Comparison of ENCODE assay signal across 20 cellular contexts in the genomic region with DNA sequence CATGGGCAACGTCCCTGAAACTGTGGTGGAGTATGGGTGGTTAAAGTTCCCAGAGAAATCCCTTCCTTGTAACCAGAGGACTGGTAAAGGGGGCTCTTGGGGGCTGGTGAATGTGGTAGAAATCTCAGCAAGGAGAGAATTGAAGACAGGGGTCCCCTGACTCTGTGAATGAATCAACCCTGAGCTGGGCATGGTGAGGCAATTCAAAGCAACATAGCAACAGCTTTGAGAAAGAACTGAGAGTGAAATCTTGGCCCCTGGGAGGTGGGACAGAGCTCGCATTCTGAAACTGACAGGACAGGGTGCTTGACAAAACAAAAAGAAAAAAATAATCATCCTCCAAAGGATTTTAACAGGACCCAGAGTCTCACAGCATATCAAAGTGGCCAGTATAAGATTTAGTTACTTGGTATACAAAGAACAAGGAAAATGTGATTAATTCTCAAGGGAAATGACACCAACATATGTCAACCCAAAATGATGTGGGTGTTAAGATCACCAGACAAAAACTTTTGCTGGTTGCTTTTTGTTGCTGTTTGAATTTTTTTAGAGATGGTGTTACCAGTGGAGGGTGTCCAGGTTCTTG. TPM values are rescaled to one million over a fixed set of nuclear protein-coding genes. Genes with fewer than 3 reads are reported as not detected.
DNase-seq lines count a peak whose midpoint lies in the region; ATAC-seq, FAIRE-seq and TF ChIP-seq lines count a peak whose summit lies in the region.
"Had no signal": no experiment of that assay in that cellular context is flagged by ENCODE, and none has a peak within 500 bp of the region (broad histone marks: within the 10 kb centered on the region; RNA-seq: fewer than 3 reads in every experiment).

No MANE protein-coding gene starts in this region.

- H3K4me3 ChIP-seq in astrocyte (ENCODE audit: insufficient read depth, low read depth, low read length): no peak overlapping the region
- H3K4me3 ChIP-seq: MG63 had no signal

- H3K9me3 ChIP-seq in astrocyte (ENCODE audit: insufficient read depth, low read depth, low read length): peaks cover 20% of the 10 kb centered on the region

- no peak overlapping the region for H3K9ac ChIP-seq in astrocyte (ENCODE audit: low read length)

- no peak for DNase-seq in activated T-cell treated with anti-CD3 and anti-CD28 coated beads, Interleukin-2, amount 50 U/mL, for 4 hours
- DNase-seq in activated T-cell treated with anti-CD3 and anti-CD28 coated beads for 4 hours (no peak), astrocyte (ENCODE audit: low read depth) (no peak), left lobe of liver (ENCODE audit: low spot score) (no peak), NCI-H1930 (lab: John Stamatoyannopoulos, UW) (no peak), nephron progenitor cell (no peak)
- DNase-seq in activated T-helper 1 cell treated with anti-CD3 and anti-CD28 coated beads, Interleukin-12 subunit alpha, Interleukin-12 subunit beta, Interleukin-2, Interleukin-4 antibody, amounts not matched to agents 30 ng/mL and 10 ng/mL and 1 ng/mL, durations not matched to agents 14 hours and 24 hours and 36 hours (ENCODE audit: low spot score): no peak
- no peak for DNase-seq in stimulated activated effector memory CD8-positive, alpha-beta T cell treated with anti-CD3 and anti-CD28 coated beads, Interleukin-12 subunit alpha, Interleukin-12 subunit beta, amount 100 ng/mL, for 72 hours (ENCODE audit: low spot score in 2 of 2)
- DNase-seq: Caco-2; CD4-positive, CD25-positive, alpha-beta regulatory T cell; DMS153; H7; IMR-90; Karpas-422; MG63; NCI-H1092; NCI-H1694; NCI-H2107; NCI-H2227 treated with DMSO at 0.1 percent for 48 hours; NCI-H524 treated with DMSO at 0.1 percent for 48 hours had no signal

- intact Hi-C loops in activated T-helper 1 cell treated with anti-CD3 and anti-CD28 coated beads, Interleukin-12 subunit alpha, Interleukin-12 subunit beta, Interleukin-2, Interleukin-4 antibody, amounts not matched to agents 30 ng/mL and 10 ng/mL and 1 ng/mL, durations not matched to agents 14 hours and 24 hours and 36 hours (cut with micrococcal nuclease): no loop called here

- H3K36me3 ChIP-seq in astrocyte (ENCODE audit: insufficient read depth, low read length): no peaks in the 10 kb centered on the region
- H3K36me3 ChIP-seq: MG63 had no signal

- H3K9me3 Mint-ChIP-seq in activated T-cell treated with anti-CD3 and anti-CD28 coated beads, Interleukin-2, amount 50 U/mL, for 4 hours: peaks cover 19% of the 10 kb centered on the region
- peaks cover 31% of the 10 kb centered on the region for H3K9me3 Mint-ChIP-seq in activated T-helper 1 cell treated with anti-CD3 and anti-CD28 coated beads, Interleukin-12 subunit alpha, Interleukin-12 subunit beta, Interleukin-2, Interleukin-4 antibody, amounts not matched to agents 30 ng/mL and 10 ng/mL and 1 ng/mL, durations not matched to agents 14 hours and 24 hours and 36 hours
- peaks cover 26% of the 10 kb centered on the region for H3K9me3 Mint-ChIP-seq in astrocyte (ENCODE audit: unreplicated experiment)
- peaks cover 11% of the 10 kb centered on the region for H3K9me3 Mint-ChIP-seq in stimulated activated effector memory CD8-positive, alpha-beta T cell treated with anti-CD3 and anti-CD28 coated beads, Interleukin-12 subunit alpha, Interleukin-12 subunit beta, amount 100 ng/mL, for 72 hours
- H3K9me3 Mint-ChIP-seq in nephron progenitor cell: peaks cover 52% of the 10 kb centered on the region

- H3K36me3 Mint-ChIP-seq in activated T-cell treated with anti-CD3 and anti-CD28 coated beads, Interleukin-2, amount 50 U/mL, for 4 hours (ENCODE audit: insufficient read depth): peaks cover 2% of the 10 kb centered on the region
- H3K36me3 Mint-ChIP-seq in activated T-helper 1 cell treated with anti-CD3 and anti-CD28 coated beads, Interleukin-12 subunit alpha, Interleukin-12 subunit beta, Interleukin-2, Interleukin-4 antibody, amounts not matched to agents 30 ng/mL and 10 ng/mL and 1 ng/mL, durations not matched to agents 14 hours and 24 hours and 36 hours (ENCODE audit: low read depth): peaks cover 3% of the 10 kb centered on the region
- peaks cover 7% of the 10 kb centered on the region for H3K36me3 Mint-ChIP-seq in astrocyte (ENCODE audit: low read depth, unreplicated experiment)
- no peaks in the 10 kb centered on the region for H3K36me3 Mint-ChIP-seq in stimulated activated effector memory CD8-positive, alpha-beta T cell treated with anti-CD3 and anti-CD28 coated beads, Interleukin-12 subunit alpha, Interleukin-12 subunit beta, amount 100 ng/mL, for 72 hours
- peaks cover 16% of the 10 kb centered on the region for H3K36me3 Mint-ChIP-seq in nephron progenitor cell (ENCODE audit: low read depth)

- peaks cover 22% of the 10 kb centered on the region for H3K4me1 Mint-ChIP-seq in activated T-cell treated with anti-CD3 and anti-CD28 coated beads, Interleukin-2, amount 50 U/mL, for 4 hours (ENCODE audit: low read depth)
- peaks cover 11% of the 10 kb centered on the region for H3K4me1 Mint-ChIP-seq in activated T-helper 1 cell treated with anti-CD3 and anti-CD28 coated beads, Interleukin-12 subunit alpha, Interleukin-12 subunit beta, Interleukin-2, Interleukin-4 antibody, amounts not matched to agents 30 ng/mL and 10 ng/mL and 1 ng/mL, durations not matched to agents 14 hours and 24 hours and 36 hours (ENCODE audit: low read depth)
- no peaks in the 10 kb centered on the region for H3K4me1 Mint-ChIP-seq in astrocyte (ENCODE audit: low read depth, unreplicated experiment)
- H3K4me1 Mint-ChIP-seq in stimulated activated effector memory CD8-positive, alpha-beta T cell treated with anti-CD3 and anti-CD28 coated beads, Interleukin-12 subunit alpha, Interleukin-12 subunit beta, amount 100 ng/mL, for 72 hours: peaks cover 10% of the 10 kb centered on the region
- no peaks in the 10 kb centered on the region for H3K4me1 Mint-ChIP-seq in nephron progenitor cell

- H3K4me1 ChIP-seq in astrocyte (ENCODE audit: insufficient read depth, low read length): no peaks in the 10 kb centered on the region
- H3K4me1 ChIP-seq: Caco-2 had no signal

- H4K20me1 ChIP-seq in astrocyte (ENCODE audit: insufficient read depth, low read length): no peaks in the 10 kb centered on the region

- no peaks in the 10 kb centered on the region for H3K79me2 ChIP-seq in astrocyte (ENCODE audit: insufficient read depth, low read length)

- H3K4me3 Mint-ChIP-seq in activated T-cell treated with anti-CD3 and anti-CD28 coated beads, Interleukin-2, amount 50 U/mL, for 4 hours: no peak overlapping the region
- H3K4me3 Mint-ChIP-seq in activated T-helper 1 cell treated with anti-CD3 and anti-CD28 coated beads, Interleukin-12 subunit alpha, Interleukin-12 subunit beta, Interleukin-2, Interleukin-4 antibody, amounts not matched to agents 30 ng/mL and 10 ng/mL and 1 ng/mL, durations not matched to agents 14 hours and 24 hours and 36 hours: no peak overlapping the region
- H3K4me3 Mint-ChIP-seq in astrocyte (ENCODE audit: unreplicated experiment): peak overlapping the region; percentile 20
- H3K4me3 Mint-ChIP-seq in stimulated activated effector memory CD8-positive, alpha-beta T cell treated with anti-CD3 and anti-CD28 coated beads, Interleukin-12 subunit alpha, Interleukin-12 subunit beta, amount 100 ng/mL, for 72 hours: no peak overlapping the region
- no peak overlapping the region for H3K4me3 Mint-ChIP-seq in nephron progenitor cell
- H3K4me3 Mint-ChIP-seq: CD4-positive, CD25-positive, alpha-beta regulatory T cell had no signal

- H3K27me3 ChIP-seq in astrocyte (ENCODE audit: insufficient read depth, low read length): peaks cover 2% of the 10 kb centered on the region

- peak overlapping the region; percentile 61 for H3K27ac Mint-ChIP-seq in activated T-helper 1 cell treated with anti-CD3 and anti-CD28 coated beads, Interleukin-12 subunit alpha, Interleukin-12 subunit beta, Interleukin-2, Interleukin-4 antibody, amounts not matched to agents 30 ng/mL and 10 ng/mL and 1 ng/mL, durations not matched to agents 14 hours and 24 hours and 36 hours
- H3K27ac Mint-ChIP-seq in astrocyte (ENCODE audit: unreplicated experiment) (no peak overlapping the region), nephron progenitor cell (no peak overlapping the region)
- peak overlapping the region; percentile 78 for H3K27ac Mint-ChIP-seq in stimulated activated effector memory CD8-positive, alpha-beta T cell treated with anti-CD3 and anti-CD28 coated beads, Interleukin-12 subunit alpha, Interleukin-12 subunit beta, amount 100 ng/mL, for 72 hours

- no peak for FAIRE-seq in astrocyte (lab: Jason Lieb, UNC)

- H3K27ac ChIP-seq in astrocyte (ENCODE audit: low read depth, low read length): no peak overlapping the region

- H3K27me3 Mint-ChIP-seq in activated T-cell treated with anti-CD3 and anti-CD28 coated beads, Interleukin-2, amount 50 U/mL, for 4 hours (ENCODE audit: low read depth): no peaks in the 10 kb centered on the region
- peaks cover 11% of the 10 kb centered on the region for H3K27me3 Mint-ChIP-seq in activated T-helper 1 cell treated with anti-CD3 and anti-CD28 coated beads, Interleukin-12 subunit alpha, Interleukin-12 subunit beta, Interleukin-2, Interleukin-4 antibody, amounts not matched to agents 30 ng/mL and 10 ng/mL and 1 ng/mL, durations not matched to agents 14 hours and 24 hours and 36 hours (ENCODE audit: insufficient read depth)
- H3K27me3 Mint-ChIP-seq in astrocyte (ENCODE audit: low read depth, unreplicated experiment) (peaks cover 41% of the 10 kb centered on the region), nephron progenitor cell (ENCODE audit: low read depth, poor library complexity) (peaks cover 26% of the 10 kb centered on the region)

- H3K4me2 ChIP-seq in astrocyte (ENCODE audit: low read length): no peak overlapping the region

- TF ChIP-seq CTCF in astrocyte (IDR thresholded peaks at IDR 0.05; ENCODE audit: insufficient read depth, low read depth, low read length) (no peak), nephron progenitor cell (IDR thresholded peaks at IDR 0.05) (no peak)

- H2AFZ ChIP-seq in astrocyte (ENCODE audit: low read depth, low read length): no peak overlapping the region

- peak; percentile 76 to 78 for ATAC-seq in activated T-cell treated with anti-CD3 and anti-CD28 coated beads, Interleukin-2, amount 50 U/mL, for 4 hours
- peak; percentile 81 for ATAC-seq in stimulated activated effector memory CD8-positive, alpha-beta T cell treated with anti-CD3 and anti-CD28 coated beads, Interleukin-12 subunit alpha, Interleukin-12 subunit beta, amount 100 ng/mL, for 72 hours
- ATAC-seq in left lobe of liver: no peak

RNA-seq across cellular contexts. Expression of a gene that starts 11.7 kb away (rescaled TPM):
- total RNA-seq in activated T-cell treated with anti-CD3 and anti-CD28 coated beads, Interleukin-2, amount 50 U/mL, for 4 hours: 100 to 1,000 TPM in 1 of 3 donors, 10 to 100 TPM in 2; 87.0 to 107 (median 93.4) TPM
- total RNA-seq in activated T-helper 1 cell treated with anti-CD3 and anti-CD28 coated beads, Interleukin-12 subunit alpha, Interleukin-12 subunit beta, Interleukin-2, Interleukin-4 antibody, amounts not matched to agents 30 ng/mL and 10 ng/mL and 1 ng/mL, durations not matched to agents 14 hours and 24 hours and 36 hours: 86.9 and 88.6 TPM in 2 replicates
- total RNA-seq in astrocyte: 72.7 and 83.5 TPM in 2 replicates
- total RNA-seq in left lobe of liver: 32.2 TPM

RNA-seq across cellular contexts. Expression of a gene that starts 28.0 kb away (rescaled TPM):
- 100 to 1,000 TPM; 138 to 144 (median 140) TPM for total RNA-seq in activated T-cell treated with anti-CD3 and anti-CD28 coated beads, Interleukin-2, amount 50 U/mL, for 4 hours
- total RNA-seq in activated T-helper 1 cell treated with anti-CD3 and anti-CD28 coated beads, Interleukin-12 subunit alpha, Interleukin-12 subunit beta, Interleukin-2, Interleukin-4 antibody, amounts not matched to agents 30 ng/mL and 10 ng/mL and 1 ng/mL, durations not matched to agents 14 hours and 24 hours and 36 hours: 137 and 151 TPM in 2 replicates
- total RNA-seq in astrocyte (63.8 and 74.5 TPM in 2 replicates), left lobe of liver (43.4 TPM)

RNA-seq across cellular contexts. Expression of a gene that starts 43.9 kb away (rescaled TPM):
- total RNA-seq in activated T-cell treated with anti-CD3 and anti-CD28 coated beads, Interleukin-2, amount 50 U/mL, for 4 hours: 10 to 100 TPM; 33.8 to 37.6 (median 34.6) TPM
- total RNA-seq in activated T-helper 1 cell treated with anti-CD3 and anti-CD28 coated beads, Interleukin-12 subunit alpha, Interleukin-12 subunit beta, Interleukin-2, Interleukin-4 antibody, amounts not matched to agents 30 ng/mL and 10 ng/mL and 1 ng/mL, durations not matched to agents 14 hours and 24 hours and 36 hours: 46.7 and 48.7 TPM in 2 replicates
- total RNA-seq in astrocyte (208 and 240 TPM in 2 replicates), left lobe of liver (73.9 TPM)

Comparison
In these comparisons a context has a peak if more than half of its experiments do, and no peak if none do; other contexts are left out.
1. H3K27ac Mint-ChIP-seq: peak in activated T-helper 1 cell treated with anti-CD3 and anti-CD28 coated beads, Interleukin-12 subunit alpha, Interleukin-12 subunit beta, Interleukin-2, Interleukin-4 antibody, amounts not matched to agents 30 ng/mL and 10 ng/mL and 1 ng/mL, durations not matched to agents 14 hours and 24 hours and 36 hours (single experiment) and stimulated activated effector memory CD8-positive, alpha-beta T cell treated with anti-CD3 and anti-CD28 coated beads, Interleukin-12 subunit alpha, Interleukin-12 subunit beta, amount 100 ng/mL, for 72 hours (single experiment); none in astrocyte (single experiment) and nephron progenitor cell (single experiment).